10 cellular contexts compared by ENCODE assay signal in the genomic region with DNA sequence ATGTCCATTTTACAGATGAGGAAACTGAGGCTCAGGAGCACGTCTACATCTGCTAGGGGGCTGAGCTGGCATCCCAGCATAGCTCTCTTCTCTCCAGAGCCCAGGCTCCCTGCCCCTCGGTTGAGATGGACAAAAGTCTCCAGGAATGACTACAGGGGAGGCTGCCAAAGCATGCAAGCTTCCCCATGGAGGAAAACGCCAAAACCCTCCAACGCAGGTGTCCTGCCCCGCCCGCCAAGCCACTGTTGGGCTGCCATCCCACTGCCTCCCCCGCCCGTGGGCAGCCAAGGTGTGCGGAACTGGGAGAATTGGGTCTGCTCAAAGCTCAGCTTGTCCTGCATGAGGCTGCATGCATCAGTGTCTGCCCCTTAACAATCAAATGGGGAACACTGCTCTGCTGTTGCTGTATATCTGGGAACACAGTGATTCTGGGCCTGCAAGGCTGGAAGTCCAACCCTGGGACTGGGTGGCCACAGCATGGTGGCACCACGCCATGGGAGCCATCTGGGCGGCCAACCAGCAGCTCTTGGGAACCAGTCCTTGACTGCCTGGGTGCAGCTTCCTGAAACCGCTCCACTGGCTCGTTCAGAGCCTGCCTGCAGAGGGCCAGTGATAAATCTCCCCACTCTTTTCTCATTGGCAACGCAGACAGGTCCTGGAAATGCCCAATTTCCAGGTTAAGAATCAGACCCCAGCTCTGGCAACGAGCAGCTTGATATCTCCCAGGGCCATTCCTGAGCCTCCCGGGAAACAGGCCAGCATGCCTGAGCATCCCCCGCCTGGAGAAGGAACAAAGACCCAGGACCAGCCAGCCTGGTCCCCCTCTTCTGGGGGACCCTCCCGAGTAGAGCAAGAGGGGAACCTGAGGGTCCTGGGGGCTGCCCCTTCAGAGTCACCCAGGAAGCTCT. TPM values are rescaled to one million over a fixed set of nuclear protein-coding genes. Genes with fewer than 3 reads are reported as not detected.
DNase-seq lines count a peak whose midpoint lies in the region; ATAC-seq and TF ChIP-seq lines count a peak whose summit lies in the region.
"Had no signal": no experiment of that assay in that cellular context is flagged by ENCODE, and none has a peak within 500 bp of the region (broad histone marks: within the 10 kb centered on the region; RNA-seq: fewer than 3 reads in every experiment).

No MANE protein-coding gene starts in this region.

- peak in 2 of 3 donors; percentile 17 to 21 for TF ChIP-seq CTCF in breast epithelium (IDR thresholded peaks at IDR 0.05)
- TF ChIP-seq CTCF in MCF 10A (IDR thresholded peaks at IDR 0.05; ENCODE audit: unreplicated experiment) = no peak
- no peak for TF ChIP-seq CTCF in mesothelial cell of epicardium (IDR thresholded peaks at IDR 0.05; ENCODE audit: unreplicated experiment)

- H3K4me3 ChIP-seq in breast epithelium (peak overlapping the region in 1 of 3 donors; percentile 97), muscle layer of colon (ENCODE audit: low read depth in 1 of 2, low read length in 2 of 2) (no peak overlapping the region)

- DNase-seq in breast epithelium (ENCODE audit: low spot score in 2 of 2) (peak in 1 of 2 donors; percentile 75), MCF 10A (ENCODE audit: unreplicated experiment) (no peak), mesothelial cell of epicardium (ENCODE audit: low spot score in 2 of 2, unreplicated experiment in 2 of 2) (no peak), NCI-H146 treated with DMSO at 0.1 percent for 48 hours (lab: John Stamatoyannopoulos, UW; ENCODE audit: unreplicated experiment) (no peak)
- DNase-seq: NCI-H748 treated with DMSO at 0.1 percent for 48 hours; stimulated activated naive B cell treated with anti-CD40 and anti-IgM and Interleukin-4, amounts not matched to agents 10 μg/mL and 1 μg/mL and 100 μg/mL, for 72 hours had no signal

- no peak overlapping the region for H3K27ac Mint-ChIP-seq in MCF 10A (ENCODE audit: low read depth, unreplicated experiment)
- H3K27ac Mint-ChIP-seq in mesothelial cell of epicardium = no peak overlapping the region

- H3K4me1 Mint-ChIP-seq in MCF 10A (ENCODE audit: insufficient read depth, unreplicated experiment) (peaks cover 20% of the 10 kb centered on the region), mesothelial cell of epicardium (peaks cover 49% of the 10 kb centered on the region)

- CTCF ChIA-PET in MCF 10A (lab: Yijun Ruan, JAX) = interaction anchor here (0.5 to 8.6 kb wide), 6 partner anchors 7 to 335 kb away, joined by 3 to 132 read pairs (median 5); no protein-coding TSS in a partner anchor

- POLR2A ChIA-PET in MCF 10A (lab: Yijun Ruan, JAX) = interaction anchor here (1.0 to 3.4 kb wide), 4 partner anchors 17 to 87 kb away, joined by 4 to 21 read pairs (median 8); a partner anchor contains a TSS

- intact Hi-C loops in breast epithelium (cut with DNase I; ENCODE audit: low total_unique reads) = no loop called here
- intact Hi-C loops in MCF 10A (cut with micrococcal nuclease) = no loop called here

- no TSS peak for BruUV-seq in MCF 10A (replicated peaks; lab: Mats Ljungman, UMichigan)

- no peaks in the 10 kb centered on the region for H3K27me3 ChIP-seq in breast epithelium
- no peaks in the 10 kb centered on the region for H3K27me3 ChIP-seq in muscle layer of colon (ENCODE audit: control insufficient read depth in 1 of 2, insufficient read depth in 2 of 2, low read length in 2 of 2)

- H3K9me3 Mint-ChIP-seq in MCF 10A (ENCODE audit: unreplicated experiment) = no peaks in the 10 kb centered on the region
- H3K9me3 Mint-ChIP-seq in mesothelial cell of epicardium = no peaks in the 10 kb centered on the region
- H3K9me3 Mint-ChIP-seq: stimulated activated naive B cell treated with anti-CD40 and anti-IgM and Interleukin-4, amounts not matched to agents 10 μg/mL and 1 μg/mL and 100 μg/mL, for 72 hours had no signal

- ATAC-seq in GM18861 (IDR thresholded peaks at IDR 0.05; ENCODE audit: unreplicated experiment) = no peak
- ATAC-seq in GM21723 (IDR thresholded peaks at IDR 0.05; ENCODE audit: unreplicated experiment) = no peak
- ATAC-seq: stimulated activated naive B cell treated with anti-CD40 and anti-IgM and Interleukin-4, amounts not matched to agents 10 μg/mL and 1 μg/mL and 100 μg/mL, for 72 hours had no signal

- H3K9ac ChIP-seq in muscle layer of colon (ENCODE audit: low read length) = no peak overlapping the region

- H3K4me1 ChIP-seq in breast epithelium (peaks cover 54 to 65% of the 10 kb centered on the region in 2 donors), muscle layer of colon (ENCODE audit: insufficient read depth, low read length) (peaks cover 86% of the 10 kb centered on the region)

- H3K27ac ChIP-seq in breast epithelium = peak overlapping the region; percentile 94 to 98
- H3K27ac ChIP-seq in cingulate gyrus (ENCODE audit: low read depth, low read length) = peak overlapping the region; percentile 98
- H3K27ac ChIP-seq in muscle layer of colon (ENCODE audit: low read depth, low read length) = peak overlapping the region; percentile 67

- H3K36me3 ChIP-seq in breast epithelium (no peaks in the 10 kb centered on the region), muscle layer of colon (ENCODE audit: insufficient read depth, low read length) (no peaks in the 10 kb centered on the region)

- TF ChIP-seq POLR2A in breast epithelium (IDR thresholded peaks at IDR 0.05) = no peak

- H3K36me3 Mint-ChIP-seq in MCF 10A (ENCODE audit: insufficient read depth, unreplicated experiment) (peaks cover 14% of the 10 kb centered on the region), mesothelial cell of epicardium (no peaks in the 10 kb centered on the region)

- H3K4me3 Mint-ChIP-seq in MCF 10A (ENCODE audit: unreplicated experiment) (no peak overlapping the region), mesothelial cell of epicardium (no peak overlapping the region)

- no peaks in the 10 kb centered on the region for H3K27me3 Mint-ChIP-seq in MCF 10A (ENCODE audit: insufficient read depth, unreplicated experiment)
- no peaks in the 10 kb centered on the region for H3K27me3 Mint-ChIP-seq in mesothelial cell of epicardium (ENCODE audit: low read depth)
- H3K27me3 Mint-ChIP-seq: stimulated activated naive B cell treated with anti-CD40 and anti-IgM and Interleukin-4, amounts not matched to agents 10 μg/mL and 1 μg/mL and 100 μg/mL, for 72 hours had no signal

- H3K9me3 ChIP-seq in breast epithelium (no peaks in the 10 kb centered on the region), muscle layer of colon (ENCODE audit: low read length) (no peaks in the 10 kb centered on the region)

RNA-seq across cellular contexts. Expression of a gene that starts 3.5 kb away (rescaled TPM):
- total RNA-seq in breast epithelium (10 to 100 TPM; 52.0 to 94.1 (median 79.3) TPM), MCF 10A (2022) (14.2 and 15.4 TPM in 2 replicates), mesothelial cell of epicardium (78.9 to 83.5 TPM (median 82.9 TPM) in 3 replicates)

RNA-seq across cellular contexts. Expression of a gene that starts 46.2 kb away (rescaled TPM):
- total RNA-seq in breast epithelium = 10 to 100 TPM; 14.8 to 21.3 (median 15.0) TPM
- not detected in 2 replicates for total RNA-seq in MCF 10A (2022)
- total RNA-seq in mesothelial cell of epicardium = 29.1 to 32.8 TPM (median 31.8 TPM) in 3 replicates

RNA-seq across cellular contexts. Expression of a gene that starts 55.7 kb away (rescaled TPM):
- total RNA-seq in breast epithelium (under 1 TPM; 0.29 to 0.98 (median 0.32) TPM), MCF 10A (2022) (1.4 and 1.9 TPM in 2 replicates), mesothelial cell of epicardium (4.3 to 5.0 TPM (median 4.6 TPM) in 3 replicates)

Comparison
In these comparisons a context has a peak if more than half of its experiments do, and no peak if none do; other contexts are left out.
1. CTCF ChIP-seq: peak in breast epithelium (2 of 3); none in MCF 10A (single experiment) and mesothelial cell of epicardium (single experiment).
2. RNA of a gene that starts 46.2 kb away (total RNA-seq): 29.1 to 32.8 TPM in mesothelial cell of epicardium and 14.8 to 21.3 TPM in breast epithelium; not detected in MCF 10A; every median in the first group is over 10 times any median in the second.
3. Peak in every context shown above with its lines, with median percentiles within 50 percentile points of each other: H3K27ac ChIP-seq.